Comparison of ENCODE assay signal across 1 cellular context in the genomic region with DNA sequence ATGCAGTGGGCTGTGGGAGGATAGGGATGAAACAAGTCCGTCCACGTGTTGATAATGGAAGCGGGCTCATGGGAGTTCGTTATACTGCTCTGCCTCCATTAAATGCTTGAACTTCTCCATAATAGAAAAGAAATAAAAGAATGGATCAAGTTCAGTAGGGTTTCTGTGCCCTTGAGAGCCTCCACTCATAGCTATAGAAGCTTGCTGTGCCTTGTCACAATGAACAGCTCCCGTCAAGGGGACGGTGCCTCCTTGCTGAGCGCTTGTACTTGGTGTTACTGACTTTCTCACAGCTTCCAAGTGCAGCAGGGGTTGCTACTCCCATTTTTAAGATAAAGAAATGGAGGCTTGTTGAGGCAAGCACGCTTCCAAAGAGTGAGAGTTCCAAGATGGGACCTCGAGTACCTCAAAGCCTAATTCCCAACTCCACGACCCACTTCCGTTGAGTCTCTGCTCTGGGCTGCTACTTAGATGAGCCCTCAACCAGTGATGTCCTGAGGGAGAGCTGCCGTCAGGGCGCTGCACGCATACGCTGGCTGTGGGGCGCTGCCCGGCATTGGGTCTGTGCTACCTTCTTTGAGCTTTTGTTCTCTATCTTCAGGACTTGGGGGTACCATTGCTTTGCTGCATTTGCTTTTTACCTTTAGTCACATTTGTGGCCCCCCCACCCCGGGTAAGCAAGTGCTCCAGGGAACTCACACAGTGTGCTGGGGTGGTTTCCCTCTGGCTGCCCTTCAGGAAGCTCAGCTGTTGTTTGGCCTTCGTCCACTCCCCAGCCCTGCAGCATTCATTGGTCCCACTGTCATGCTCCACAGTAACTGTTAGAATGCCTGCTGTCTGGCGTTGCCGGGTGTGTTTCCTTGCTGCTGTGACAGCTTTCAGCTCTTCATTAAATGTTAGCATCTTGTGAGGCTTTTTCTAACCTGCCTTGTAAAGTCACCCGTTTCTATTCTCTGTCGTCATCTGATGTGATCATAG.
TF ChIP-seq lines count a peak whose summit lies in the region.

No MANE protein-coding gene starts in this region.

TF ChIP-seq in WTC11, 78 proteins besides CTCF, POLR2A, EP300 and RAD21:
- TF ChIP-seq ZNF232 (CRISPR knock-in tag; IDR thresholded peaks at IDR 0.05) (no peak), FOXP1 (CRISPR knock-in tag; IDR thresholded peaks at IDR 0.05; ENCODE audit: borderline replicate concordance) (no peak), ZNF219 (CRISPR knock-in tag; IDR thresholded peaks at IDR 0.05; ENCODE audit: borderline replicate concordance) (no peak), HMGA2 (CRISPR knock-in tag; IDR thresholded peaks at IDR 0.05) (no peak), TEAD1 (CRISPR knock-in tag; IDR thresholded peaks at IDR 0.05) (no peak), NR3C1 (CRISPR knock-in tag; conservative IDR thresholded peaks at IDR 0.05; ENCODE audit: low read depth) (no peak), SOX15 (CRISPR knock-in tag; IDR thresholded peaks at IDR 0.05) (no peak)
- TF ChIP-seq, protein P1, sequence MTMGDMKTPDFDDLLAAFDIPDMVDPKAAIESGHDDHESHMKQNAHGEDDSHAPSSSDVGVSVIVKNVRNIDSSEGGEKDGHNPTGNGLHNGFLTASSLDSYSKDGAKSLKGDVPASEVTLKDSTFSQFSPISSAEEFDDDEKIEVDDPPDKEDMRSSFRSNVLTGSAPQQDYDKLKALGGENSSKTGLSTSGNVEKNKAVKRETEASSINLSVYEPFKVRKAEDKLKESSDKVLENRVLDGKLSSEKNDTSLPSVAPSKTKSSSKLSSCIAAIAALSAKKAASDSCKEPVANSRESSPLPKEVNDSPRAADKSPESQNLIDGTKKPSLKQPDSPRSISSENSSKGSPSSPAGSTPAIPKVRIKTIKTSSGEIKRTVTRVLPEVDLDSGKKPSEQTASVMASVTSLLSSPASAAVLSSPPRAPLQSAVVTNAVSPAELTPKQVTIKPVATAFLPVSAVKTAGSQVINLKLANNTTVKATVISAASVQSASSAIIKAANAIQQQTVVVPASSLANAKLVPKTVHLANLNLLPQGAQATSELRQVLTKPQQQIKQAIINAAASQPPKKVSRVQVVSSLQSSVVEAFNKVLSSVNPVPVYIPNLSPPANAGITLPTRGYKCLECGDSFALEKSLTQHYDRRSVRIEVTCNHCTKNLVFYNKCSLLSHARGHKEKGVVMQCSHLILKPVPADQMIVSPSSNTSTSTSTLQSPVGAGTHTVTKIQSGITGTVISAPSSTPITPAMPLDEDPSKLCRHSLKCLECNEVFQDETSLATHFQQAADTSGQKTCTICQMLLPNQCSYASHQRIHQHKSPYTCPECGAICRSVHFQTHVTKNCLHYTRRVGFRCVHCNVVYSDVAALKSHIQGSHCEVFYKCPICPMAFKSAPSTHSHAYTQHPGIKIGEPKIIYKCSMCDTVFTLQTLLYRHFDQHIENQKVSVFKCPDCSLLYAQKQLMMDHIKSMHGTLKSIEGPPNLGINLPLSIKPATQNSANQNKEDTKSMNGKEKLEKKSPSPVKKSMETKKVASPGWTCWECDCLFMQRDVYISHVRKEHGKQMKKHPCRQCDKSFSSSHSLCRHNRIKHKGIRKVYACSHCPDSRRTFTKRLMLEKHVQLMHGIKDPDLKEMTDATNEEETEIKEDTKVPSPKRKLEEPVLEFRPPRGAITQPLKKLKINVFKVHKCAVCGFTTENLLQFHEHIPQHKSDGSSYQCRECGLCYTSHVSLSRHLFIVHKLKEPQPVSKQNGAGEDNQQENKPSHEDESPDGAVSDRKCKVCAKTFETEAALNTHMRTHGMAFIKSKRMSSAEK (CRISPR knock-in tag; IDR thresholded peaks at IDR 0.05; ENCODE audit: borderline replicate concordance), result no peak
- TF ChIP-seq, protein P2, sequence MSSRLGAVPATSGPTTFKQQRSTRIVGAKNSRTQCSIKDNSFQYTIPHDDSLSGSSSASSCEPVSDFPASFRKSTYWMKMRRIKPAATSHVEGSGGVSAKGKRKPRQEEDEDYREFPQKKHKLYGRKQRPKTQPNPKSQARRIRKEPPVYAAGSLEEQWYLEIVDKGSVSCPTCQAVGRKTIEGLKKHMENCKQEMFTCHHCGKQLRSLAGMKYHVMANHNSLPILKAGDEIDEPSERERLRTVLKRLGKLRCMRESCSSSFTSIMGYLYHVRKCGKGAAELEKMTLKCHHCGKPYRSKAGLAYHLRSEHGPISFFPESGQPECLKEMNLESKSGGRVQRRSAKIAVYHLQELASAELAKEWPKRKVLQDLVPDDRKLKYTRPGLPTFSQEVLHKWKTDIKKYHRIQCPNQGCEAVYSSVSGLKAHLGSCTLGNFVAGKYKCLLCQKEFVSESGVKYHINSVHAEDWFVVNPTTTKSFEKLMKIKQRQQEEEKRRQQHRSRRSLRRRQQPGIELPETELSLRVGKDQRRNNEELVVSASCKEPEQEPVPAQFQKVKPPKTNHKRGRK (CRISPR knock-in tag; IDR thresholded peaks at IDR 0.05; ENCODE audit: borderline replicate concordance), result no peak
- TF ChIP-seq, protein P3, sequence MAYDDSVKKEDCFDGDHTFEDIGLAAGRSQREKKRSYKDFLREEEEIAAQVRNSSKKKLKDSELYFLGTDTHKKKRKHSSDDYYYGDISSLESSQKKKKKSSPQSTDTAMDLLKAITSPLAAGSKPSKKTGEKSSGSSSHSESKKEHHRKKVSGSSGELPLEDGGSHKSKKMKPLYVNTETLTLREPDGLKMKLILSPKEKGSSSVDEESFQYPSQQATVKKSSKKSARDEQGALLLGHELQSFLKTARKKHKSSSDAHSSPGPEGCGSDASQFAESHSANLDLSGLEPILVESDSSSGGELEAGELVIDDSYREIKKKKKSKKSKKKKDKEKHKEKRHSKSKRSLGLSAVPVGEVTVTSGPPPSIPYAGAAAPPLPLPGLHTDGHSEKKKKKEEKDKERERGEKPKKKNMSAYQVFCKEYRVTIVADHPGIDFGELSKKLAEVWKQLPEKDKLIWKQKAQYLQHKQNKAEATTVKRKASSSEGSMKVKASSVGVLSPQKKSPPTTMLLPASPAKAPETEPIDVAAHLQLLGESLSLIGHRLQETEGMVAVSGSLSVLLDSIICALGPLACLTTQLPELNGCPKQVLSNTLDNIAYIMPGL (CRISPR knock-in tag; IDR thresholded peaks at IDR 0.05), result no peak
